ENCODE assay signal across 14 cellular contexts in the genomic region with DNA sequence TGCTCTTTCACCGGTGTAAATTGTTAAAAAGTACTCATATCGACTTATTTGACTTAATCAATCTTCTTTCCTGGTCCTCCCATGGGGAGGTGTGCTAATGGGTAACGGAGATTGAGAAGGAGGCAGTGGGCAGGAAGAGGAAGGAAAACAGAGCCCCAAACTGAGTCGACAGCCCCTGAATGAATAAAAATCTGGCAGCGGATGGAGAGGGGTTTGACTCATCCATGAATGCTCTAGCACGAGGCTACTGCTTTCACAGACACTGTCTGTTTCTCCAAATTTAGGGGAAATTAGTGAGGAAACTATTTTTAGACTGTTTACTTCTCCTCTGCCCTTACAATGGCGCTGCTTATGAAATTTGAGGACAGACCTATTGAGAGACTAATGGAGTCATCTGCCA.
A peak's percentile ranks its signal among the peaks of the same experiment; 100 is the strongest.
DNase-seq lines count a peak whose midpoint lies in the region; ATAC-seq and TF ChIP-seq lines count a peak whose summit lies in the region.
"Had no signal": no experiment of that assay in that cellular context is flagged by ENCODE, and none has a peak within 500 bp of the region (broad histone marks: within the 10 kb centered on the region; RNA-seq: fewer than 3 reads in every experiment).

No MANE protein-coding gene starts in this region.

- no peaks in the 10 kb centered on the region for H3K4me1 ChIP-seq in left ventricle myocardium inferior

- TF ChIP-seq CTCF in omental fat pad (IDR thresholded peaks at IDR 0.05): no peak
- no peak for TF ChIP-seq CTCF in endothelial cell (IDR thresholded peaks at IDR 0.05; ENCODE audit: unreplicated experiment)
- TF ChIP-seq CTCF in left ventricle myocardium inferior (IDR thresholded peaks at IDR 0.05; ENCODE audit: borderline replicate concordance): no peak

- H3K4me3 Mint-ChIP-seq in dendritic cell treated with granulocyte-macrophage colony-stimulating factor and Interleukin-4, amounts not matched to agents 40 ng/mL and 50 ng/mL, for 4 days: peak overlapping the region; percentile 40
- no peak overlapping the region for H3K4me3 Mint-ChIP-seq in endothelial cell (ENCODE audit: unreplicated experiment)
- H3K4me3 Mint-ChIP-seq: T-helper 17 cell had no signal

- H3K27me3 ChIP-seq in left ventricle myocardium inferior (ENCODE audit: low read depth): no peaks in the 10 kb centered on the region
- H3K27me3 ChIP-seq: heart left ventricle had no signal

- no peak overlapping the region for H3K27ac ChIP-seq in left ventricle myocardium inferior (replicated peaks)
- H3K27ac ChIP-seq: heart left ventricle had no signal

- H3K27me3 Mint-ChIP-seq in dendritic cell treated with granulocyte-macrophage colony-stimulating factor and Interleukin-4, amounts not matched to agents 40 ng/mL and 50 ng/mL, for 4 days: peaks cover 2% of the 10 kb centered on the region
- no peaks in the 10 kb centered on the region for H3K27me3 Mint-ChIP-seq in endothelial cell (ENCODE audit: unreplicated experiment)
- H3K27me3 Mint-ChIP-seq: progenitor cell of endocrine pancreas had no signal

- peaks cover 52% of the 10 kb centered on the region for H3K4me1 Mint-ChIP-seq in dendritic cell treated with granulocyte-macrophage colony-stimulating factor and Interleukin-4, amounts not matched to agents 40 ng/mL and 50 ng/mL, for 4 days (ENCODE audit: low read depth)
- H3K4me1 Mint-ChIP-seq in endothelial cell (ENCODE audit: unreplicated experiment): peaks cover 19% of the 10 kb centered on the region
- H3K4me1 Mint-ChIP-seq: T-helper 17 cell had no signal

- H3K9me3 Mint-ChIP-seq in dendritic cell treated with granulocyte-macrophage colony-stimulating factor and Interleukin-4, amounts not matched to agents 40 ng/mL and 50 ng/mL, for 4 days: no peaks in the 10 kb centered on the region
- no peaks in the 10 kb centered on the region for H3K9me3 Mint-ChIP-seq in endothelial cell (ENCODE audit: unreplicated experiment)

- H3K4me3 ChIP-seq in left ventricle myocardium inferior: no peak overlapping the region
- H3K4me3 ChIP-seq: heart left ventricle had no signal

- peak; percentile 67 for DNase-seq in GM03348 (ENCODE audit: low spot score)
- DNase-seq in NCI-H69 (lab: John Stamatoyannopoulos, UW): peak; percentile 90
- DNase-seq in omental fat pad (ENCODE audit: low spot score): no peak
- DNase-seq in DMS 273 (lab: John Stamatoyannopoulos, UW; ENCODE audit: unreplicated experiment): no peak
- DNase-seq in endothelial cell (ENCODE audit: low spot score): no peak
- no peak for DNase-seq in left ventricle myocardium inferior
- no peak for DNase-seq in stimulated activated naive CD4-positive, alpha-beta T cell treated with Interleukin-2 at 50 U/mL for 16 hours (lab: John Stamatoyannopoulos, UW)
- DNase-seq: activated CD4-positive, alpha-beta T cell treated with anti-CD3 and anti-CD28 coated beads, Interleukin-2, amount 50 U/mL, for 48 hours; heart left ventricle; MM.1S; NCI-H526; T-helper 17 cell had no signal

- H3K36me3 ChIP-seq in left ventricle myocardium inferior: no peaks in the 10 kb centered on the region
- H3K36me3 ChIP-seq: heart left ventricle had no signal

- peak; percentile 65 for ATAC-seq in omental fat pad (ENCODE audit: low FRiP score)
- ATAC-seq: T-helper 17 cell had no signal

- intact Hi-C loops in dendritic cell treated with granulocyte-macrophage colony-stimulating factor and Interleukin-4, amounts not matched to agents 40 ng/mL and 50 ng/mL, for 4 days (cut with micrococcal nuclease): loop anchor here (10.0 kb wide), 1 partner anchor 49 kb away; no protein-coding TSS in a partner anchor
- intact Hi-C loops in left ventricle myocardium inferior (cut with micrococcal nuclease): no loop called here

- no peaks in the 10 kb centered on the region for H3K36me3 Mint-ChIP-seq in dendritic cell treated with granulocyte-macrophage colony-stimulating factor and Interleukin-4, amounts not matched to agents 40 ng/mL and 50 ng/mL, for 4 days (ENCODE audit: low read depth)
- no peaks in the 10 kb centered on the region for H3K36me3 Mint-ChIP-seq in endothelial cell (ENCODE audit: low read depth, unreplicated experiment)

- peak overlapping the region; percentile 80 for H3K27ac Mint-ChIP-seq in dendritic cell treated with granulocyte-macrophage colony-stimulating factor and Interleukin-4, amounts not matched to agents 40 ng/mL and 50 ng/mL, for 4 days
- H3K27ac Mint-ChIP-seq in endothelial cell (ENCODE audit: unreplicated experiment): no peak overlapping the region
- H3K27ac Mint-ChIP-seq: T-helper 17 cell had no signal

- no peaks in the 10 kb centered on the region for H3K9me3 ChIP-seq in left ventricle myocardium inferior (replicated peaks)
- H3K9me3 ChIP-seq: heart left ventricle had no signal

Comparison
In these comparisons a context has a peak if more than half of its experiments do, and no peak if none do; other contexts are left out.
1. DNase-seq: peak in GM03348 (single experiment) and NCI-H69 (single experiment); none in omental fat pad (single experiment), DMS 273 (single experiment), endothelial cell (single experiment), left ventricle myocardium inferior (single experiment) and stimulated activated naive CD4-positive, alpha-beta T cell treated with Interleukin-2 at 50 U/mL for 16 hours (single experiment).